In genomic region chr16:50272111-50272571, GRCh38 we compare ENCODE assay signal across 13 cellular contexts. TPM values are rescaled to one million over a fixed set of nuclear protein-coding genes. Genes with fewer than 3 reads are reported as not detected.
DNase-seq lines count a peak whose midpoint lies in the region; ATAC-seq and TF ChIP-seq lines count a peak whose summit lies in the region.
"Had no signal": no experiment of that assay in that cellular context is flagged by ENCODE, and none has a peak within 500 bp of the region (broad histone marks: within the 10 kb centered on the region; RNA-seq: fewer than 3 reads in every experiment).

No MANE protein-coding gene starts in this region.

- H3K27ac Mint-ChIP-seq in activated CD4-positive, alpha-beta T cell treated with anti-CD3 and anti-CD28 coated beads for 36 hours: peak overlapping the region; percentile 51
- H3K27ac Mint-ChIP-seq in IgD-negative memory B cell: peak overlapping the region; percentile 84 to 99 (median 98)
- H3K27ac Mint-ChIP-seq in activated naive CD8-positive, alpha-beta T cell treated with anti-CD3 and anti-CD28 coated beads for 36 hours: peak overlapping the region; percentile 99

- peaks cover 27% of the 10 kb centered on the region for H3K36me3 Mint-ChIP-seq in activated CD4-positive, alpha-beta T cell treated with anti-CD3 and anti-CD28 coated beads for 36 hours (ENCODE audit: low read depth)
- no peaks in the 10 kb centered on the region for H3K36me3 Mint-ChIP-seq in IgD-negative memory B cell
- peaks cover 38% of the 10 kb centered on the region for H3K36me3 Mint-ChIP-seq in activated naive CD8-positive, alpha-beta T cell treated with anti-CD3 and anti-CD28 coated beads for 36 hours

- intact Hi-C loops in activated CD4-positive, alpha-beta T cell treated with anti-CD3 and anti-CD28 coated beads for 36 hours (cut with DNase I, micrococcal nuclease): no loop called here
- intact Hi-C loops in body of pancreas (cut with DNase I): no loop called here

- no peak for ATAC-seq in activated CD4-positive, alpha-beta T cell treated with anti-CD3 and anti-CD28 coated beads for 36 hours
- no peak for ATAC-seq in body of pancreas
- no peak for ATAC-seq in HG03457 (IDR thresholded peaks at IDR 0.05; ENCODE audit: unreplicated experiment)
- ATAC-seq: HCT116 had no signal

- 67 to 89% methylated on average over 3 to 7 of the region's 7 CpGs for WGBS in body of pancreas, 2 donors

- TF ChIP-seq POLR2A in body of pancreas (IDR thresholded peaks at IDR 0.05): no peak

- no peaks in the 10 kb centered on the region for H3K9me3 ChIP-seq in neutrophil
- H3K9me3 ChIP-seq in body of pancreas: no peaks in the 10 kb centered on the region
- H3K9me3 ChIP-seq: adrenal gland, testis had no signal

- DNase-seq in activated CD4-positive, alpha-beta T cell treated with anti-CD3 and anti-CD28 coated beads for 36 hours: no peak
- DNase-seq in activated CD4-positive, alpha-beta T cell treated with anti-CD3 and anti-CD28 coated beads for 1 hour: no peak
- DNase-seq in activated naive CD8-positive, alpha-beta T cell treated with anti-CD3 and anti-CD28 coated beads for 36 hours: no peak
- no peak for DNase-seq in HuH-7.5 (ENCODE audit: low spot score)
- DNase-seq in body of pancreas: no peak
- DNase-seq: 8988T, adrenal gland, testis had no signal

- POLR2A ChIA-PET in activated CD4-positive, alpha-beta T cell treated with anti-CD3 and anti-CD28 coated beads for 36 hours (lab: Charles Lee): interaction anchor here (1.0 kb wide), 1 partner anchor 26 kb away, joined by 3 read pairs; no protein-coding TSS in a partner anchor

- CTCF ChIA-PET in activated CD4-positive, alpha-beta T cell treated with anti-CD3 and anti-CD28 coated beads for 36 hours (lab: Charles Lee): interaction anchor here (1.2 to 1.6 kb wide), 2 partner anchors 11 to 58 kb away, joined by 5 read pairs; no protein-coding TSS in a partner anchor

- no peaks in the 10 kb centered on the region for H3K36me3 ChIP-seq in neutrophil
- no peaks in the 10 kb centered on the region for H3K36me3 ChIP-seq in body of pancreas (replicated peaks in 1 of 2; ENCODE audit: insufficient read depth in 1 of 2, low read depth in 2 of 2)
- H3K36me3 ChIP-seq: adrenal gland had no signal

- no peak overlapping the region for H3K4me3 Mint-ChIP-seq in activated CD4-positive, alpha-beta T cell treated with anti-CD3 and anti-CD28 coated beads for 36 hours
- peak overlapping the region in 2 of 4 donors; percentile 75 to 91 for H3K4me3 Mint-ChIP-seq in IgD-negative memory B cell
- H3K4me3 Mint-ChIP-seq in activated naive CD8-positive, alpha-beta T cell treated with anti-CD3 and anti-CD28 coated beads for 36 hours: no peak overlapping the region

- TF ChIP-seq CTCF in neutrophil (IDR thresholded peaks at IDR 0.05): no peak
- TF ChIP-seq CTCF in body of pancreas (IDR thresholded peaks at IDR 0.05): no peak

- H3K9me3 Mint-ChIP-seq in activated CD4-positive, alpha-beta T cell treated with anti-CD3 and anti-CD28 coated beads for 36 hours (ENCODE audit: low read depth): no peaks in the 10 kb centered on the region
- no peaks in the 10 kb centered on the region for H3K9me3 Mint-ChIP-seq in IgD-negative memory B cell
- no peaks in the 10 kb centered on the region for H3K9me3 Mint-ChIP-seq in activated naive CD8-positive, alpha-beta T cell treated with anti-CD3 and anti-CD28 coated beads for 36 hours

- peaks cover 86% of the 10 kb centered on the region for H3K4me1 Mint-ChIP-seq in activated CD4-positive, alpha-beta T cell treated with anti-CD3 and anti-CD28 coated beads for 36 hours
- H3K4me1 Mint-ChIP-seq in IgD-negative memory B cell: peaks cover 44 to 46% (median 45%) of the 10 kb centered on the region in 3 donors
- H3K4me1 Mint-ChIP-seq in activated naive CD8-positive, alpha-beta T cell treated with anti-CD3 and anti-CD28 coated beads for 36 hours: peaks cover 78% of the 10 kb centered on the region

- H3K27me3 Mint-ChIP-seq in activated CD4-positive, alpha-beta T cell treated with anti-CD3 and anti-CD28 coated beads for 36 hours: no peaks in the 10 kb centered on the region
- peaks cover 2% of the 10 kb centered on the region for H3K27me3 Mint-ChIP-seq in IgD-negative memory B cell
- H3K27me3 Mint-ChIP-seq in activated naive CD8-positive, alpha-beta T cell treated with anti-CD3 and anti-CD28 coated beads for 36 hours: no peaks in the 10 kb centered on the region

- H3K27me3 ChIP-seq in neutrophil (no peaks in the 10 kb centered on the region), body of pancreas (no peaks in the 10 kb centered on the region)
- H3K27me3 ChIP-seq: adrenal gland, testis had no signal

- H3K4me3 ChIP-seq in neutrophil (ENCODE audit: low read depth in 1 of 2, low read length in 1 of 2) (no peak overlapping the region), body of pancreas (no peak overlapping the region)
- H3K4me3 ChIP-seq: adrenal gland, lung, testis had no signal

- H3K4me1 ChIP-seq in neutrophil (ENCODE audit: control insufficient read depth in 1 of 2, insufficient read depth in 1 of 2, low read depth in 1 of 2, low read length in 1 of 2) (peaks cover 75 to 78% of the 10 kb centered on the region in 2 experiments), body of pancreas (no peaks in the 10 kb centered on the region)
- H3K4me1 ChIP-seq: adrenal gland, testis had no signal

- H3K27ac ChIP-seq in neutrophil (peak overlapping the region; percentile 95), body of pancreas (no peak overlapping the region)
- H3K27ac ChIP-seq: adrenal gland, testis had no signal

RNA-seq across cellular contexts. Expression of gene ADCY7, which starts 5.8 kb away (rescaled TPM):
- total RNA-seq in activated CD4-positive, alpha-beta T cell treated with anti-CD3 and anti-CD28 coated beads for 36 hours: 10 to 100 TPM; 51.8 to 85.3 TPM
- 40.6 TPM for polyA plus RNA-seq in IgD-negative memory B cell
- total RNA-seq in activated naive CD8-positive, alpha-beta T cell treated with anti-CD3 and anti-CD28 coated beads for 36 hours: 10 to 100 TPM; 72.3 to 73.1 TPM
- 1 to 10 TPM; 4.9 to 8.6 TPM for total RNA-seq in body of pancreas

Comparison
In these comparisons a context has a peak if more than half of its experiments do, and no peak if none do; other contexts are left out.
1. RNA of gene ADCY7, which starts 5.8 kb away (total RNA-seq): 51.8 to 85.3 TPM in activated CD4-positive, alpha-beta T cell treated with anti-CD3 and anti-CD28 coated beads for 36 hours and 72.3 to 73.1 TPM in activated naive CD8-positive, alpha-beta T cell treated with anti-CD3 and anti-CD28 coated beads for 36 hours; 4.9 to 8.6 TPM in body of pancreas; every median in the first group is over 4 times any median in the second.
2. Peak in every context shown above with its lines, with median percentiles within 50 percentile points of each other: H3K27ac Mint-ChIP-seq.